In genomic region chr1:155834296-155834926, GRCh38 we compare ENCODE assay signal across 1 cellular context.
TF ChIP-seq lines count a peak whose summit lies in the region.

No MANE protein-coding gene starts in this region.

TF ChIP-seq in K562, 482 proteins besides CTCF, POLR2A, EP300 and RAD21 (continued from another document and continues in another):
- TF ChIP-seq ELF2 (CRISPR knock-in tag; IDR thresholded peaks at IDR 0.05) (no peak), SNRNP70 (optimal IDR thresholded peaks at IDR 0.05; ENCODE audit: low read depth, low read length) (no peak), ZNF146 (CRISPR knock-in tag; IDR thresholded peaks at IDR 0.05; ENCODE audit: unreplicated experiment) (no peak), ZNF316 (IDR thresholded peaks at IDR 0.05) (no peak), ZNF408 (CRISPR knock-in tag; IDR thresholded peaks at IDR 0.05; ENCODE audit: low read depth) (no peak), SAFB2 (IDR thresholded peaks at IDR 0.05; ENCODE audit: borderline replicate concordance, low read depth, low read length, severe bottlenecking) (no peak), STAT6 (CRISPR knock-in tag; IDR thresholded peaks at IDR 0.05) (no peak), MXD1 (CRISPR knock-in tag; IDR thresholded peaks at IDR 0.05; ENCODE audit: borderline replicate concordance, poor library complexity, severe bottlenecking) (no peak), ZNF444 (CRISPR knock-in tag; IDR thresholded peaks at IDR 0.05) (no peak), ID3 (CRISPR knock-in tag; IDR thresholded peaks at IDR 0.05) (no peak), ID3 (tag; IDR thresholded peaks at IDR 0.05) (no peak), RBM25 (IDR thresholded peaks at IDR 0.05; ENCODE audit: low read depth, low read length, severe bottlenecking) (no peak), MAFG (tag; conservative IDR thresholded peaks at IDR 0.05) (no peak), FOXK2 (conservative IDR thresholded peaks at IDR 0.05 in 1 of 2, IDR thresholded peaks at IDR 0.05 in 1 of 2; ENCODE audit: low read depth in 2 of 2) (peak; percentile 62 to 79), POLR2B (IDR thresholded peaks at IDR 0.05; ENCODE audit: low read depth, partially characterized antibody) (peak; percentile 13), SIN3A (IDR thresholded peaks at IDR 0.05; ENCODE audit: borderline replicate concordance in 2 of 2, control insufficient read depth in 1 of 2, low read depth in 2 of 2, low read length in 2 of 2) (peak; percentile 84 to 90; a peak in 2 of 4 replicates), ZNF583 (CRISPR knock-in tag; IDR thresholded peaks at IDR 0.05) (no peak), PHB (CRISPR knock-in tag; IDR thresholded peaks at IDR 0.05) (no peak), HDAC8 (tag; IDR thresholded peaks at IDR 0.05) (no peak), RNF2 (IDR thresholded peaks at IDR 0.05) (no peak), RFX1 (IDR thresholded peaks at IDR 0.05) (peak; percentile 98), ZNF395 (CRISPR knock-in tag; IDR thresholded peaks at IDR 0.05) (no peak), ZNF707 (CRISPR knock-in tag; conservative IDR thresholded peaks at IDR 0.05) (no peak), CCNT2 (IDR thresholded peaks at IDR 0.05; ENCODE audit: borderline replicate concordance, extremely low read depth, insufficient read length, low read depth, low read length) (no peak), NR2C1 (IDR thresholded peaks at IDR 0.05) (peak; percentile 58), NR2C1 (tag; IDR thresholded peaks at IDR 0.05) (no peak), TGIF2 (CRISPR knock-in tag; IDR thresholded peaks at IDR 0.05) (no peak), PYGO2 (tag; IDR thresholded peaks at IDR 0.05) (no peak), PURB (CRISPR knock-in tag; IDR thresholded peaks at IDR 0.05; ENCODE audit: low read depth) (no peak), SOX6 (IDR thresholded peaks at IDR 0.05) (no peak), GABPB2 (CRISPR knock-in tag; conservative IDR thresholded peaks at IDR 0.05) (no peak), ZZZ3 (IDR thresholded peaks at IDR 0.05) (no peak), ZNF717 (CRISPR knock-in tag; IDR thresholded peaks at IDR 0.05) (no peak), TBP (optimal IDR thresholded peaks at IDR 0.05; ENCODE audit: low read depth, low read length) (peak; percentile 70), ZFP30 (CRISPR knock-in tag; IDR thresholded peaks at IDR 0.05; ENCODE audit: borderline replicate concordance) (no peak), ZFX (CRISPR knock-in tag; IDR thresholded peaks at IDR 0.05) (no peak), POU5F1 (IDR thresholded peaks at IDR 0.05; ENCODE audit: borderline replicate concordance, low read depth, low read length, partially characterized antibody) (no peak), DPF2 (IDR thresholded peaks at IDR 0.05) (no peak; the same call in none of the 2 replicates), GABPB1 (CRISPR knock-in tag; IDR thresholded peaks at IDR 0.05) (no peak; the same call in 1 of the 2 replicates), CREB3 (tag; conservative IDR thresholded peaks at IDR 0.05; ENCODE audit: low read depth) (no peak), FUS (optimal IDR thresholded peaks at IDR 0.05; ENCODE audit: low read depth, low read length) (no peak), ZNF507 (tag; conservative IDR thresholded peaks at IDR 0.05) (no peak), CBX8 (IDR thresholded peaks at IDR 0.05; ENCODE audit: borderline replicate concordance, extremely low read depth, low read depth, low read length, poor library complexity, severe bottlenecking) (no peak), HMBOX1 (IDR thresholded peaks at IDR 0.05) (peak; percentile 86), ZNF592 (IDR thresholded peaks at IDR 0.05) (no peak; the same call in 1 of the 2 replicates), SRSF1 (IDR thresholded peaks at IDR 0.05; ENCODE audit: low read depth, low read length) (no peak), COPS2 (conservative IDR thresholded peaks at IDR 0.05) (no peak), OTX1 (CRISPR knock-in tag; IDR thresholded peaks at IDR 0.05) (0 out of 2 replicates have a peak, but pooled peaks have one; percentile 60), GATAD2B (IDR thresholded peaks at IDR 0.05; ENCODE audit: borderline replicate concordance) (no peak), ADNP (tag; IDR thresholded peaks at IDR 0.05) (no peak), DIDO1 (tag; IDR thresholded peaks at IDR 0.05; ENCODE audit: low read depth) (no peak), XRCC3 (IDR thresholded peaks at IDR 0.05) (no peak), ZNF551 (CRISPR knock-in tag; IDR thresholded peaks at IDR 0.05) (no peak), TAL1 (IDR thresholded peaks at IDR 0.05) (peak; percentile 11; the same call in 1 of the 2 replicates), RBM22 (IDR thresholded peaks at IDR 0.05; ENCODE audit: low read depth, low read length, poor library complexity, severe bottlenecking) (no peak), ZNF41 (CRISPR knock-in tag; conservative IDR thresholded peaks at IDR 0.05) (no peak), MYBL2 (IDR thresholded peaks at IDR 0.05; ENCODE audit: low read depth) (no peak), MYBL2 (CRISPR knock-in tag; IDR thresholded peaks at IDR 0.05; ENCODE audit: borderline replicate concordance) (no peak), ZNF589 (CRISPR knock-in tag; IDR thresholded peaks at IDR 0.05; ENCODE audit: low read depth) (0 out of 2 replicates have a peak, but pooled peaks have one; percentile 23), PHB2 (IDR thresholded peaks at IDR 0.05; ENCODE audit: low read depth) (no peak), BRD4 (IDR thresholded peaks at IDR 0.05) (no peak), RB1 (IDR thresholded peaks at IDR 0.05; ENCODE audit: low read depth) (no peak), THAP7 (CRISPR knock-in tag; IDR thresholded peaks at IDR 0.05) (no peak), KLF6 (CRISPR knock-in tag; IDR thresholded peaks at IDR 0.05; ENCODE audit: borderline replicate concordance) (no peak), ZNF695 (CRISPR knock-in tag; IDR thresholded peaks at IDR 0.05) (no peak), CHD2 (IDR thresholded peaks at IDR 0.05; ENCODE audit: low read depth, low read length) (no peak), ZNF398 (CRISPR knock-in tag; IDR thresholded peaks at IDR 0.05) (no peak), PPARD (CRISPR knock-in tag; IDR thresholded peaks at IDR 0.05) (no peak), CREM (IDR thresholded peaks at IDR 0.05; ENCODE audit: low read depth) (no peak), FOXJ2 (tag; IDR thresholded peaks at IDR 0.05) (peak; percentile 87), MCM7 (IDR thresholded peaks at IDR 0.05) (no peak), RBBP5 (IDR thresholded peaks at IDR 0.05; ENCODE audit: borderline replicate concordance, insufficient read depth, low read length, poor library complexity, severe bottlenecking) (no peak), DNMT1 (IDR thresholded peaks at IDR 0.05) (peak; percentile 70; the same call in 1 of the 2 replicates)
